Comparison of ENCODE assay signal across 9 cellular contexts in the genomic region with DNA sequence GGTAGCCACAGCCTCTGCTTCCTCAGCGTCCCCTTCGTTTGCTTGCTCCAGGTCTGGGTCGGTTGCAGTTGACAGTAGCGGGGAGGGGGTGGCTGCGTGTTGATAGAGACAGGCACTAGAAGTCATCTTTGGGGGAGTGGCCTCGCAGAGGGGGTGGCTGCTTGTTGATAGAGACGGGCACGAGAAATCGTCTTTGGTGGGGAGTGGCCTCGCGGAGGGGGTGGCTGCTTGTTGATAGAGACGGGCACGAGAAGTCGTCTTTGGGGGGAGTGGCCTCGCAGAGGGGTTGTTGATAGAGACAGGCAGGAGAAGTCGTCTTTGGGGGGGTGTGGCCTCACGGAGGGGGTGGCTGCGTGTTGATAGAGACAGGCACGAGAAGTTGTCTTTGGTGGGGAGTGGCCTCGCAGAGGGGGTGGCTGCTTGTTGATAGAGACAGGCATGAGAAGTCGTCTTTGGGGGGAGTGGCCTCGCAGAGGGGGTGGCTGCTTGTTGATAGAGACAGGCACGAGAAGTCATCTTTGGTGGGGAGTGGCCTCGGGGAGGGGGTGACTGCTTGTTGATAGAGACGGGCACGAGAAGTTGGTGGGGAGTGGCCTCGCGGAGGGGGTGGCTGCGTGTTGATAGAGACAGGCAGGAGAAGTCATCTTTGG.
DNase-seq lines count a peak whose midpoint lies in the region; ATAC-seq lines count a peak whose summit lies in the region.
"Had no signal": no experiment of that assay in that cellular context is flagged by ENCODE, and none has a peak within 500 bp of the region (broad histone marks: within the 10 kb centered on the region; RNA-seq: fewer than 3 reads in every experiment).

No MANE protein-coding gene starts in this region.

- H3K4me1 ChIP-seq in muscle layer of colon (ENCODE audit: insufficient read depth, low read length): no peaks in the 10 kb centered on the region

- in situ Hi-C loops in G401 (cut with HindIII; ENCODE audit: low sequenced_read_pairs): no loop called here

- no peaks in the 10 kb centered on the region for H3K36me3 ChIP-seq in muscle layer of colon (ENCODE audit: insufficient read depth, low read length)

- H3K9ac ChIP-seq in muscle layer of colon (ENCODE audit: low read length): no peak overlapping the region

- no peaks in the 10 kb centered on the region for H3K9me3 ChIP-seq in muscle layer of colon (ENCODE audit: low read length)

- no peak overlapping the region for H3K27ac ChIP-seq in muscle layer of colon (ENCODE audit: low read depth, low read length)

- no peak for ATAC-seq in HG03175 (IDR thresholded peaks at IDR 0.05; ENCODE audit: unreplicated experiment)
- ATAC-seq: Panc1 had no signal

- peak overlapping the region; percentile 38 to 72 for H3K4me3 ChIP-seq in muscle layer of colon (ENCODE audit: low read depth in 1 of 2, low read length in 2 of 2)

- DNase-seq in AG20443 (ENCODE audit: low spot score): peak; percentile 45
- DNase-seq in NCI-H345 (lab: John Stamatoyannopoulos, UW): peak; percentile 72
- peak; percentile 17 for DNase-seq in dedifferentiated amniotic fluid mesenchymal stem cell (ENCODE audit: extremely low spot score)
- DNase-seq in NAMALWA (ENCODE audit: low spot score): no peak
- no peak for DNase-seq in G401 (ENCODE audit: low spot score)
- DNase-seq in NCI-H1436 treated with DMSO at 0.1 percent for 48 hours (lab: John Stamatoyannopoulos, UW): no peak

- no peaks in the 10 kb centered on the region for H3K27me3 ChIP-seq in muscle layer of colon (ENCODE audit: control insufficient read depth in 1 of 2, insufficient read depth in 2 of 2, low read length in 2 of 2)

Comparison
In these comparisons a context has a peak if more than half of its experiments do, and no peak if none do; other contexts are left out.
1. DNase-seq: peak in AG20443 (single experiment), NCI-H345 (single experiment) and dedifferentiated amniotic fluid mesenchymal stem cell (single experiment); none in NAMALWA (single experiment), G401 (single experiment) and NCI-H1436 treated with DMSO at 0.1 percent for 48 hours (single experiment).